Comparison of ENCODE assay signal across 28 cellular contexts in the genomic region with DNA sequence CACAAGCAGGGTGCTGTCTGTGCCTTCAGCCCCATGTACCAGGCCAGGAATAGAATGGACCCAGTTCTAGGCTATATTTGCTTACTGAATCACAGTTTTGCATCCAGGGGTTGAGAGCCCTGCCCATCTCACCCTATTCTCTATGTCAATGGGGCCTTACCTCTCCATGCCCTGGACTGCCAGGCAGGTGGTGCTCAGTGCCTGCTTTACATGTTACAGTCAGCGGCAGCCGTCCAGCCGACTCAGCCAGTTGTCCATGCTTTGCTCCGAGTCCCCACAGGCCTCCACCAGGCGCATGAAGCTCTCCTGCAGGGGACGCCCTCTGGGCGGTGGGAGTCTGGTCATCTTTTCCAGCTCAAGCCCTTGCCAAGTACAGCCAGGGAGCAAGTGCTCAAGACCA. TPM values are rescaled to one million over a fixed set of nuclear protein-coding genes. Genes with fewer than 3 reads are reported as not detected.
DNase-seq lines count a peak whose midpoint lies in the region; ATAC-seq, FAIRE-seq and TF ChIP-seq lines count a peak whose summit lies in the region.
"Had no signal": no experiment of that assay in that cellular context is flagged by ENCODE, and none has a peak within 500 bp of the region (broad histone marks: within the 10 kb centered on the region; RNA-seq: fewer than 3 reads in every experiment).

No MANE protein-coding gene starts in this region.

- no peak overlapping the region for H3K56ac ChIP-seq in IMR-90 (ENCODE audit: extremely low read depth, insufficient read depth, low read length)

- no peak overlapping the region for H3K23ac ChIP-seq in IMR-90 (ENCODE audit: low read depth, low read length)
- H3K23ac ChIP-seq in neuronal stem cell (ENCODE audit: low read depth, low read length, poor library complexity) = no peak overlapping the region

- TF ChIP-seq RAD21 in IMR-90 (IDR thresholded peaks at IDR 0.05; ENCODE audit: low read length) = no peak
- TF ChIP-seq RAD21 in GM12878 (IDR thresholded peaks at IDR 0.05; ENCODE audit: insufficient read depth, low read depth, low read length) = no peak

- H3K4me2 ChIP-seq in IMR-90 (ENCODE audit: low read depth, low read length) (no peak overlapping the region), GM12878 (ENCODE audit: control insufficient read depth, insufficient read depth) (no peak overlapping the region), neuronal stem cell (ENCODE audit: insufficient read depth, low read length, poor library complexity, severe bottlenecking) (no peak overlapping the region)

- no peaks in the 10 kb centered on the region for H3K79me2 ChIP-seq in GM12878 (ENCODE audit: control insufficient read depth, insufficient read depth, low read length)

- ATAC-seq in IMR-90 (ENCODE audit: low read depth) = no peak
- ATAC-seq in GM12878 = peak; percentile 16; the same call in 1 of the 3 replicates
- ATAC-seq in GM21786 (IDR thresholded peaks at IDR 0.05; ENCODE audit: unreplicated experiment) = no peak
- no peak for ATAC-seq in GM18870 (IDR thresholded peaks at IDR 0.05; ENCODE audit: unreplicated experiment)
- ATAC-seq: left cardiac atrium, pancreas, sciatic nerve had no signal

- H3K36me3 ChIP-seq in IMR-90 (ENCODE audit: control insufficient read depth, insufficient read depth, low read length) (peaks cover 19% of the 10 kb centered on the region), GM12878 (ENCODE audit: control insufficient read depth in 2 of 2, insufficient read depth in 2 of 2, low read length in 1 of 2) (peaks cover 5 to 8% of the 10 kb centered on the region in 2 experiments; a peak in 3 of 4 replicates), neuronal stem cell (replicated peaks in 1 of 2; ENCODE audit: control insufficient read depth in 2 of 2, insufficient read depth in 2 of 2, low read length in 2 of 2) (peaks cover 19 to 29% of the 10 kb centered on the region in 2 donors)
- H3K36me3 ChIP-seq: breast epithelium had no signal

- H2AK9ac ChIP-seq in IMR-90 (replicated peaks; ENCODE audit: low read depth, low read length, poor library complexity) = peak overlapping the region; percentile 29

- H3K27me3 ChIP-seq in AG04450 (ENCODE audit: control insufficient read depth, insufficient read depth, low read length) (no peaks in the 10 kb centered on the region), IMR-90 (ENCODE audit: control insufficient read depth, insufficient read depth, low read length) (no peaks in the 10 kb centered on the region), GM12878 (replicated peaks in 1 of 2; ENCODE audit: control insufficient read depth in 2 of 2, insufficient read depth in 2 of 2, low read length in 1 of 2) (no peaks in the 10 kb centered on the region), neuronal stem cell (ENCODE audit: control insufficient read depth in 3 of 3, insufficient read depth in 3 of 3, low read depth in 1 of 3, low read length in 3 of 3) (no peaks in the 10 kb centered on the region)
- H3K27me3 ChIP-seq: breast epithelium, pancreas had no signal

- H3K9ac ChIP-seq in IMR-90 (ENCODE audit: low read depth, low read length) (no peak overlapping the region), GM12878 (ENCODE audit: control insufficient read depth, insufficient read depth, low read length) (no peak overlapping the region), neuronal stem cell (ENCODE audit: low read depth, low read length, poor library complexity) (no peak overlapping the region)

- H4K20me1 ChIP-seq in IMR-90 (ENCODE audit: insufficient read depth, low read length) (no peaks in the 10 kb centered on the region), GM12878 (ENCODE audit: control insufficient read depth, insufficient read depth) (no peaks in the 10 kb centered on the region)

- H3K14ac ChIP-seq in IMR-90 (replicated peaks; ENCODE audit: low read depth, low read length) = peak overlapping the region; percentile 37
- H3K14ac ChIP-seq in neuronal stem cell (ENCODE audit: low read length) = no peak overlapping the region

- FAIRE-seq in GM12878 (lab: Jason Lieb, UNC) = no peak
- FAIRE-seq: endometrium, pancreas had no signal

- H3K18ac ChIP-seq in IMR-90 (ENCODE audit: low read depth, low read length) (peak overlapping the region; percentile 34; the same call in 1 of the 2 replicates), neuronal stem cell (ENCODE audit: low read length) (no peak overlapping the region)

- H3K4ac ChIP-seq in IMR-90 (ENCODE audit: low read depth, low read length) (peak overlapping the region; percentile 64), neuronal stem cell (ENCODE audit: low read length) (no peak overlapping the region)

- no peak for TF ChIP-seq CTCF in AG04450 (IDR thresholded peaks at IDR 0.05; ENCODE audit: low read depth, low read length)
- no peak for TF ChIP-seq CTCF in IMR-90 (conservative IDR thresholded peaks at IDR 0.05; ENCODE audit: low read depth, low read length)
- TF ChIP-seq CTCF in GM12878 (IDR thresholded peaks at IDR 0.05 in 2 of 3, conservative IDR thresholded peaks at IDR 0.05 in 1 of 3; ENCODE audit: control insufficient read depth in 2 of 3, extremely low read depth in 1 of 3, insufficient read depth in 1 of 3, low read depth in 3 of 3, low read length in 3 of 3) = no peak

- H3K4me1 ChIP-seq in IMR-90 (ENCODE audit: control insufficient read depth, insufficient read depth, low read length) (peaks cover 12% of the 10 kb centered on the region), GM12878 (ENCODE audit: control insufficient read depth, insufficient read depth, low read length) (no peaks in the 10 kb centered on the region), neuronal stem cell (ENCODE audit: control insufficient read depth in 2 of 2, insufficient read depth in 1 of 2, low read depth in 1 of 2, low read length in 2 of 2) (peaks cover 0 to 4% of the 10 kb centered on the region in 2 donors)

- H3K27ac ChIP-seq in AG04450 (ENCODE audit: low read depth, low read length) = peak overlapping the region; percentile 12
- H3K27ac ChIP-seq in IMR-90 (ENCODE audit: insufficient read depth, low read length) = peak overlapping the region; percentile 88
- H3K27ac ChIP-seq in GM12878 (ENCODE audit: control insufficient read depth, insufficient read depth) = no peak overlapping the region
- no peak overlapping the region for H3K27ac ChIP-seq in neuronal stem cell (replicated peaks; ENCODE audit: low read length)
- H3K27ac ChIP-seq: C4-2B had no signal

- peaks cover 13% of the 10 kb centered on the region for H3K9me1 ChIP-seq in IMR-90 (ENCODE audit: insufficient read depth, low read length)

- CTCF ChIA-PET in AG04450 (lab: Charles Lee) = no interaction called here
- CTCF ChIA-PET in IMR-90 (lab: Yijun Ruan, JAX) = interaction anchor here (1.0 kb wide), 1 partner anchor 81 kb away, joined by 3 read pairs; no protein-coding TSS in a partner anchor
- CTCF ChIA-PET in GM12878 (lab: Yijun Ruan, JAX) = interaction anchor here (0.5 to 3.2 kb wide), 2 partner anchors 19 to 57 kb away, joined by 3 to 10 read pairs; a partner anchor contains a TSS

- H3K79me1 ChIP-seq in IMR-90 (ENCODE audit: low read depth in 1 of 2, low read length in 2 of 2) = peaks cover 0 to 15% of the 10 kb centered on the region in 2 experiments; a peak in 2 of 4 replicates
- peaks cover 5% of the 10 kb centered on the region for H3K79me1 ChIP-seq in neuronal stem cell (ENCODE audit: low read depth, low read length)

- WGBS in IMR-90 (ENCODE audit: extremely low coverage in 2 of 2, insufficient read length in 1 of 2), 2 experiments = 90% methylated on average over 6 of the region's 7 CpGs; no CpG with 5 or more reads in 1 of the 2 experiments
- WGBS in GM12878 (ENCODE audit: insufficient coverage, insufficient replicate concordance, low lambda C conversion rate, missing lambda C conversion rate) = 78% methylated on average over 7 of the region's 7 CpGs
- no CpG with 5 or more reads among the region's 7 CpGs for WGBS in neuronal stem cell (ENCODE audit: extremely low coverage in 2 of 2, insufficient read length in 2 of 2, insufficient replicate concordance in 1 of 2), 2 donors

- H2BK15ac ChIP-seq in IMR-90 (ENCODE audit: low read depth, low read length) = peak overlapping the region; percentile 59
- H2BK15ac ChIP-seq in neuronal stem cell (ENCODE audit: low read length) = no peak overlapping the region

- H2AFZ ChIP-seq in IMR-90 (replicated peaks; ENCODE audit: low read length, poor library complexity) (peak overlapping the region; percentile 48), GM12878 (ENCODE audit: control insufficient read depth, low read depth, low read length) (no peak overlapping the region), neuronal stem cell (ENCODE audit: low read length) (no peak overlapping the region)

- BruUV-seq in IMR-90 (replicated peaks; lab: Mats Ljungman, UMichigan) = no TSS peak
- BruUV-seq in GM12878 (replicated peaks; lab: Mats Ljungman, UMichigan) = no TSS peak

- peak overlapping the region; percentile 83 for H2BK20ac ChIP-seq in IMR-90 (ENCODE audit: low read depth, low read length)

- H4K91ac ChIP-seq in IMR-90 (ENCODE audit: insufficient read depth, low read depth, low read length) (peak overlapping the region; percentile 77), neuronal stem cell (ENCODE audit: low read depth, low read length, poor library complexity) (no peak overlapping the region)

- intact Hi-C loops in IMR-90 (cut with micrococcal nuclease) = no loop called here
- intact Hi-C loops in GM12878 (cut with micrococcal nuclease; ENCODE audit: unreplicated experiment) = no loop called here

- no peak for TF ChIP-seq EP300 in GM12878 (IDR thresholded peaks at IDR 0.05; ENCODE audit: borderline replicate concordance in 1 of 2, control insufficient read depth in 1 of 2, low read depth in 2 of 2, low read length in 2 of 2)

- H2BK120ac ChIP-seq in IMR-90 (ENCODE audit: low read depth, low read length) = peak overlapping the region; percentile 69
- H2BK120ac ChIP-seq in neuronal stem cell (ENCODE audit: low read depth, low read length) = no peak overlapping the region

- H3K9me3 ChIP-seq in AG04450 (ENCODE audit: control insufficient read depth, insufficient read depth, low read length) (no peaks in the 10 kb centered on the region; the same call in 1 of the 2 replicates), IMR-90 (ENCODE audit: control insufficient read depth, insufficient read depth, low read length) (no peaks in the 10 kb centered on the region), GM12878 (replicated peaks; ENCODE audit: control insufficient read depth, insufficient read depth, low read length) (no peaks in the 10 kb centered on the region), neuronal stem cell (replicated peaks in 1 of 2; ENCODE audit: control insufficient read depth in 2 of 2, insufficient read depth in 1 of 2, low read depth in 1 of 2, low read length in 2 of 2) (no peaks in the 10 kb centered on the region)
- H3K9me3 ChIP-seq: breast epithelium, pancreas had no signal

- in situ Hi-C loops in IMR-90 (cut with MboI; ENCODE audit: low sequenced_read_pairs) = no loop called here
- in situ Hi-C loops in GM12878 (cut with MboI) = no loop called here

- peak overlapping the region; percentile 38; the same call in 1 of the 2 replicates for H4K5ac ChIP-seq in IMR-90 (ENCODE audit: low read depth, low read length)

- H2BK5ac ChIP-seq in IMR-90 (ENCODE audit: low read depth, low read length, poor library complexity, severe bottlenecking) (peak overlapping the region; percentile 38), neuronal stem cell (ENCODE audit: low read length) (peak overlapping the region; percentile 24)

- TF ChIP-seq POLR2A in IMR-90 (IDR thresholded peaks at IDR 0.05; ENCODE audit: low read depth, low read length) (no peak), GM12878 (IDR thresholded peaks at IDR 0.05; ENCODE audit: low read depth, low read length) (no peak)

- H3K4me3 ChIP-seq in AG04450 (ENCODE audit: low read depth, low read length) (no peak overlapping the region), IMR-90 (ENCODE audit: insufficient read depth, low read depth, low read length) (no peak overlapping the region), GM12878 (no peak overlapping the region), neuronal stem cell (ENCODE audit: low read length in 2 of 2) (no peak overlapping the region)
- H3K4me3 ChIP-seq: breast epithelium, pancreas had no signal

- H4K8ac ChIP-seq in IMR-90 (ENCODE audit: low read depth in 2 of 2, low read length in 2 of 2) = peak overlapping the region; percentile 22 to 52; a peak in 2 of 4 replicates
- H4K8ac ChIP-seq in neuronal stem cell (ENCODE audit: low read depth, low read length) = no peak overlapping the region

- H2BK12ac ChIP-seq in neuronal stem cell (ENCODE audit: low read length) = no peak overlapping the region

- RAD21 ChIA-PET in GM12878 (lab: Charles Lee; ENCODE audit: unreplicated experiment) = no interaction called here

- DNase-seq in AG04450 (ENCODE audit: low read depth, low spot score) = no peak
- DNase-seq in IMR-90 = no peak
- no peak for DNase-seq in GM12878 (ENCODE audit: low read depth, low spot score)
- DNase-seq in neuronal stem cell (ENCODE audit: low spot score) = no peak
- no peak for DNase-seq in amniotic stem cell (lab: John Stamatoyannopoulos, UW)
- DNase-seq in NCI-H2171 (lab: John Stamatoyannopoulos, UW) = no peak
- DNase-seq: activated CD4-positive, CD25-positive, alpha-beta regulatory T cell; activated T-cell treated with anti-CD3 and anti-CD28 coated beads, Interleukin-2, amount 50 U/mL, for 24 hours; EL; head of caudate nucleus; left cardiac atrium; mesendoderm; naive thymus-derived CD8-positive, alpha-beta T cell; NCI-H1092; NCI-H2029; NCI-H446 treated with DMSO at 0.1 percent for 48 hours; pancreas; RPMI8226; substantia nigra; T1000 had no signal

- SMC1A ChIA-PET in GM12878 (lab: Charles Lee; ENCODE audit: uncharacterized antibody, unreplicated experiment) = no interaction called here

- POLR2A ChIA-PET in AG04450 (lab: Yijun Ruan, JAX) (interaction anchor here (0.6 to 1.2 kb wide), 3 partner anchors 18 to 123 kb away, joined by 3 to 5 read pairs (median 4); no protein-coding TSS in a partner anchor), IMR-90 (lab: Charles Lee; ENCODE audit: unreplicated experiment) (no interaction called here), GM12878 (lab: Charles Lee) (no interaction called here)

- dilution Hi-C loops in IMR-90 (cut with HindIII; ENCODE audit: low sequenced_read_pairs, unreplicated experiment) = no loop called here

- H2AK5ac ChIP-seq in IMR-90 (ENCODE audit: low read depth, low read length) (peak overlapping the region; percentile 87), neuronal stem cell (ENCODE audit: low read depth, low read length) (no peak overlapping the region)

RNA-seq across cellular contexts. Expression of a gene that starts 12.2 kb away (rescaled TPM):
- 0.40 and 0.43 TPM in 2 replicates for polyA plus RNA-seq in AG04450 (2011; rRNA removed)
- 1.00 and 1.1 TPM in 2 replicates for polyA minus RNA-seq in AG04450 (2011; rRNA and poly(A)+ RNA removed)
- total RNA-seq in IMR-90 (2012; rRNA removed) = 0.18 TPM in 1 of 2 replicates, not detected in the other
- polyA plus RNA-seq in IMR-90 (2012; rRNA removed) = 0.53 and 0.59 TPM in 2 replicates
- polyA plus RNA-seq in IMR-90 (2012; cell fraction: cytosol; rRNA removed) = 0.62 and 1.0 TPM in 2 replicates
- polyA plus RNA-seq in IMR-90 (2012; cell fraction: nucleus; rRNA removed; ENCODE audit: low replicate concordance) = 1.8 and 3.7 TPM in 2 replicates
- 0.48 and 0.81 TPM in 2 replicates for total RNA-seq in GM12878 (2013; cell fraction: nucleolus; rRNA removed)
- total RNA-seq in GM12878 (2014; rRNA removed) = 0.38 and 0.45 TPM in 2 replicates
- total RNA-seq in GM12878 (2014; rRNA removed; fragmentation: Illumina TruSeq; extraction: Trizol) = 0.27 and 0.37 TPM in 2 replicates
- total RNA-seq in GM12878 (2021) = 0.62 and 0.88 TPM in 2 replicates
- polyA plus RNA-seq in GM12878 (2011; ENCODE audit: low read depth) = not detected
- polyA plus RNA-seq in GM12878 (2011; rRNA removed) = 0.19 TPM in 1 of 2 replicates, not detected in the other
- 0.12 and 0.23 TPM in 2 replicates for polyA plus RNA-seq in GM12878 (2011; cell fraction: cytosol; rRNA removed)
- 0.21 and 0.45 TPM in 2 replicates for polyA plus RNA-seq in GM12878 (2011; cell fraction: nucleus; rRNA removed)
- polyA plus RNA-seq in GM12878 (2012) = 0.29 and 0.58 TPM in 2 replicates
- polyA plus RNA-seq in GM12878 (2014; fragmentation: Illumina TruSeq; extraction: Trizol) = 0.07 and 0.52 TPM in 2 replicates
- under 1 TPM in 1 of 2 experiments, not detected in 1; 0.07 TPM for polyA plus RNA-seq in GM12878 (2014; fragmentation: Nextera tagmentation; extraction: Ambion mirVana)
- 0.69 and 1.2 TPM in 2 replicates for polyA plus RNA-seq in GM12878 (2014; rRNA removed)
- under 1 TPM; 0.26 to 0.47 TPM for polyA plus RNA-seq in GM12878 (2016; fragmentation: Nextera tagmentation; extraction: Ambion mirVana)
- polyA minus RNA-seq in GM12878 (2011; rRNA and poly(A)+ RNA removed) = 0.36 TPM in 1 of 2 replicates, not detected in the other
- polyA minus RNA-seq in GM12878 (2011; cell fraction: cytosol; rRNA and poly(A)+ RNA removed) = not detected in 2 replicates
- polyA minus RNA-seq in GM12878 (2011; cell fraction: nucleus; rRNA and poly(A)+ RNA removed) = not detected in 2 replicates
- polyA plus RNA-seq in neuronal stem cell (2013, experiment 1 of 2) = 4.3 TPM
- polyA plus RNA-seq in neuronal stem cell (2013, experiment 2 of 2) = 4.2 TPM
- polyA plus RNA-seq: naive thymus-derived CD8-positive, alpha-beta T cell had no signal

RNA-seq across cellular contexts. Expression of a gene that starts 12.6 kb away (rescaled TPM):
- polyA plus RNA-seq in AG04450 (2011; rRNA removed) (357 and 399 TPM in 2 replicates), IMR-90 (2012; rRNA removed) (376 and 469 TPM in 2 replicates), GM12878 (2011; rRNA removed) (235 and 374 TPM in 2 replicates), GM12878 (2014; fragmentation: Illumina TruSeq; extraction: Trizol) (457 and 499 TPM in 2 replicates), GM12878 (2014; fragmentation: Nextera tagmentation; extraction: Ambion mirVana) (100 to 1,000 TPM; 572 to 606 TPM), GM12878 (2014; rRNA removed) (293 and 306 TPM in 2 replicates), GM12878 (2016; fragmentation: Nextera tagmentation; extraction: Ambion mirVana) (100 to 1,000 TPM; 342 to 362 TPM)
- polyA minus RNA-seq in AG04450 (2011; rRNA and poly(A)+ RNA removed) = 355 and 404 TPM in 2 replicates
- total RNA-seq in IMR-90 (2012; rRNA removed) (574 and 716 TPM in 2 replicates), GM12878 (2014; rRNA removed) (293 and 313 TPM in 2 replicates), GM12878 (2014; rRNA removed; fragmentation: Illumina TruSeq; extraction: Trizol) (302 and 305 TPM in 2 replicates), GM12878 (2021) (208 and 211 TPM in 2 replicates)
- polyA plus RNA-seq in IMR-90 (2012; cell fraction: cytosol; rRNA removed) = 293 and 465 TPM in 2 replicates
- 87.9 and 110 TPM in 2 replicates for polyA plus RNA-seq in IMR-90 (2012; cell fraction: nucleus; rRNA removed; ENCODE audit: low replicate concordance)
- 24.1 and 25.0 TPM in 2 replicates for total RNA-seq in GM12878 (2013; cell fraction: nucleolus; rRNA removed)
- 407 TPM for polyA plus RNA-seq in GM12878 (2011; ENCODE audit: low read depth)
- polyA plus RNA-seq in GM12878 (2011; cell fraction: cytosol; rRNA removed) = 589 and 658 TPM in 2 replicates
- polyA plus RNA-seq in GM12878 (2011; cell fraction: nucleus; rRNA removed) = 65.9 and 123 TPM in 2 replicates
- 194 and 212 TPM in 2 replicates for polyA plus RNA-seq in GM12878 (2012)
- polyA minus RNA-seq in GM12878 (2011; rRNA and poly(A)+ RNA removed) = 425 and 517 TPM in 2 replicates
- polyA minus RNA-seq in GM12878 (2011; cell fraction: cytosol; rRNA and poly(A)+ RNA removed) = 107 and 134 TPM in 2 replicates
- polyA minus RNA-seq in GM12878 (2011; cell fraction: nucleus; rRNA and poly(A)+ RNA removed) = 30.1 and 58.2 TPM in 2 replicates
- 141 TPM for polyA plus RNA-seq in neuronal stem cell (2013, experiment 1 of 2)
- 146 TPM for polyA plus RNA-seq in neuronal stem cell (2013, experiment 2 of 2)

RNA-seq across cellular contexts. Expression of a gene that starts 12.6 kb away (rescaled TPM):
- polyA plus RNA-seq in AG04450 (2011; rRNA removed) = 17.3 and 18.6 TPM in 2 replicates
- polyA minus RNA-seq in AG04450 (2011; rRNA and poly(A)+ RNA removed) = 20.2 and 22.0 TPM in 2 replicates
- 10.0 and 10.8 TPM in 2 replicates for total RNA-seq in IMR-90 (2012; rRNA removed)
- polyA plus RNA-seq in IMR-90 (2012; rRNA removed) = 22.7 and 23.4 TPM in 2 replicates
- polyA plus RNA-seq in IMR-90 (2012; cell fraction: cytosol; rRNA removed) = 16.5 and 16.6 TPM in 2 replicates
- polyA plus RNA-seq in IMR-90 (2012; cell fraction: nucleus; rRNA removed; ENCODE audit: low replicate concordance) = 62.6 and 77.9 TPM in 2 replicates
- total RNA-seq in GM12878 (2013; cell fraction: nucleolus; rRNA removed) = 45.3 and 48.5 TPM in 2 replicates
- total RNA-seq in GM12878 (2014; rRNA removed) = 8.1 and 8.8 TPM in 2 replicates
- total RNA-seq in GM12878 (2014; rRNA removed; fragmentation: Illumina TruSeq; extraction: Trizol) = 4.8 and 5.2 TPM in 2 replicates
- 6.2 and 10.9 TPM in 2 replicates for total RNA-seq in GM12878 (2021)
- 6.0 TPM for polyA plus RNA-seq in GM12878 (2011; ENCODE audit: low read depth)
- 3.8 and 5.1 TPM in 2 replicates for polyA plus RNA-seq in GM12878 (2011; rRNA removed)
- polyA plus RNA-seq in GM12878 (2011; cell fraction: cytosol; rRNA removed) = 5.5 and 6.8 TPM in 2 replicates
- polyA plus RNA-seq in GM12878 (2011; cell fraction: nucleus; rRNA removed) = 41.0 and 47.4 TPM in 2 replicates
- 9.3 and 10.1 TPM in 2 replicates for polyA plus RNA-seq in GM12878 (2012)
- polyA plus RNA-seq in GM12878 (2014; fragmentation: Illumina TruSeq; extraction: Trizol) = 4.5 and 6.0 TPM in 2 replicates
- polyA plus RNA-seq in GM12878 (2014; fragmentation: Nextera tagmentation; extraction: Ambion mirVana) = 1 to 10 TPM; 2.9 to 4.5 TPM
- polyA plus RNA-seq in GM12878 (2014; rRNA removed) = 6.8 and 10.7 TPM in 2 replicates
- 1 to 10 TPM; 8.6 TPM for polyA plus RNA-seq in GM12878 (2016; fragmentation: Nextera tagmentation; extraction: Ambion mirVana)
- polyA minus RNA-seq in GM12878 (2011; rRNA and poly(A)+ RNA removed) = 12.0 and 17.4 TPM in 2 replicates
- 3.2 and 5.1 TPM in 2 replicates for polyA minus RNA-seq in GM12878 (2011; cell fraction: cytosol; rRNA and poly(A)+ RNA removed)
- 14.7 and 19.6 TPM in 2 replicates for polyA minus RNA-seq in GM12878 (2011; cell fraction: nucleus; rRNA and poly(A)+ RNA removed)
- polyA plus RNA-seq in neuronal stem cell (2013, experiment 1 of 2) = 7.0 TPM
- polyA plus RNA-seq in neuronal stem cell (2013, experiment 2 of 2) = 7.0 TPM

RNA-seq across cellular contexts. Expression of a gene that starts 16.3 kb away (rescaled TPM):
- not detected in 2 replicates for polyA plus RNA-seq in AG04450 (2011; rRNA removed)
- not detected in 2 replicates for polyA minus RNA-seq in AG04450 (2011; rRNA and poly(A)+ RNA removed)
- not detected in 2 replicates for total RNA-seq in IMR-90 (2012; rRNA removed)
- polyA plus RNA-seq in IMR-90 (2012; rRNA removed) = not detected in 2 replicates
- not detected in 2 replicates for polyA plus RNA-seq in IMR-90 (2012; cell fraction: cytosol; rRNA removed)
- polyA plus RNA-seq in IMR-90 (2012; cell fraction: nucleus; rRNA removed; ENCODE audit: low replicate concordance) = 0.05 TPM in 1 of 2 replicates, not detected in the other
- 18.5 and 22.2 TPM in 2 replicates for total RNA-seq in GM12878 (2013; cell fraction: nucleolus; rRNA removed)
- total RNA-seq in GM12878 (2014; rRNA removed) = 173 and 179 TPM in 2 replicates
- total RNA-seq in GM12878 (2014; rRNA removed; fragmentation: Illumina TruSeq; extraction: Trizol) = 97.7 and 109 TPM in 2 replicates
- 126 and 143 TPM in 2 replicates for total RNA-seq in GM12878 (2021)
- 43.6 TPM for polyA plus RNA-seq in GM12878 (2011; ENCODE audit: low read depth)
- 27.3 and 49.7 TPM in 2 replicates for polyA plus RNA-seq in GM12878 (2011; rRNA removed)
- 65.6 and 72.1 TPM in 2 replicates for polyA plus RNA-seq in GM12878 (2011; cell fraction: cytosol; rRNA removed)
- 103 and 120 TPM in 2 replicates for polyA plus RNA-seq in GM12878 (2011; cell fraction: nucleus; rRNA removed)
- polyA plus RNA-seq in GM12878 (2012) = 75.9 and 88.9 TPM in 2 replicates
- polyA plus RNA-seq in GM12878 (2014; fragmentation: Illumina TruSeq; extraction: Trizol) = 60.5 and 107 TPM in 2 replicates
- polyA plus RNA-seq in GM12878 (2014; fragmentation: Nextera tagmentation; extraction: Ambion mirVana) = 10 to 100 TPM; 31.5 to 46.0 TPM
- 130 and 141 TPM in 2 replicates for polyA plus RNA-seq in GM12878 (2014; rRNA removed)
- polyA plus RNA-seq in GM12878 (2016; fragmentation: Nextera tagmentation; extraction: Ambion mirVana) = 100 to 1,000 TPM; 148 to 162 TPM
- 44.6 and 73.7 TPM in 2 replicates for polyA minus RNA-seq in GM12878 (2011; rRNA and poly(A)+ RNA removed)
- polyA minus RNA-seq in GM12878 (2011; cell fraction: cytosol; rRNA and poly(A)+ RNA removed) = 18.1 and 22.3 TPM in 2 replicates
- 19.1 and 27.7 TPM in 2 replicates for polyA minus RNA-seq in GM12878 (2011; cell fraction: nucleus; rRNA and poly(A)+ RNA removed)
- 0.01 TPM for polyA plus RNA-seq in neuronal stem cell (2013, experiment 1 of 2)
- polyA plus RNA-seq in neuronal stem cell (2013, experiment 2 of 2) = 0.08 TPM

RNA-seq across cellular contexts. Expression of a gene that starts 25.9 kb away (rescaled TPM):
- polyA plus RNA-seq in AG04450 (2011; rRNA removed) (not detected in 2 replicates), IMR-90 (2012; rRNA removed) (not detected in 2 replicates), GM12878 (2011; rRNA removed) (not detected in 2 replicates), GM12878 (2014; fragmentation: Illumina TruSeq; extraction: Trizol) (not detected in 2 replicates), GM12878 (2014; fragmentation: Nextera tagmentation; extraction: Ambion mirVana) (not detected), GM12878 (2014; rRNA removed) (not detected in 2 replicates), GM12878 (2016; fragmentation: Nextera tagmentation; extraction: Ambion mirVana) (under 1 TPM; 0.12 to 0.21 TPM)
- polyA minus RNA-seq in AG04450 (2011; rRNA and poly(A)+ RNA removed) = 0.09 TPM in 1 of 2 replicates, not detected in the other
- total RNA-seq in IMR-90 (2012; rRNA removed) (not detected in 2 replicates), GM12878 (2014; rRNA removed) (not detected in 2 replicates), GM12878 (2014; rRNA removed; fragmentation: Illumina TruSeq; extraction: Trizol) (not detected in 2 replicates), GM12878 (2021) (0.13 and 0.15 TPM in 2 replicates)
- not detected in 2 replicates for polyA plus RNA-seq in IMR-90 (2012; cell fraction: cytosol; rRNA removed)
- polyA plus RNA-seq in IMR-90 (2012; cell fraction: nucleus; rRNA removed; ENCODE audit: low replicate concordance) = 0.04 TPM in 1 of 2 replicates, not detected in the other
- not detected in 2 replicates for total RNA-seq in GM12878 (2013; cell fraction: nucleolus; rRNA removed)
- not detected for polyA plus RNA-seq in GM12878 (2011; ENCODE audit: low read depth)
- not detected in 2 replicates for polyA plus RNA-seq in GM12878 (2011; cell fraction: cytosol; rRNA removed)
- polyA plus RNA-seq in GM12878 (2011; cell fraction: nucleus; rRNA removed) = 0.18 and 0.25 TPM in 2 replicates
- 0.14 and 0.17 TPM in 2 replicates for polyA plus RNA-seq in GM12878 (2012)
- not detected in 2 replicates for polyA minus RNA-seq in GM12878 (2011; rRNA and poly(A)+ RNA removed)
- polyA minus RNA-seq in GM12878 (2011; cell fraction: cytosol; rRNA and poly(A)+ RNA removed) = not detected in 2 replicates
- polyA minus RNA-seq in GM12878 (2011; cell fraction: nucleus; rRNA and poly(A)+ RNA removed) = 0.19 TPM in 1 of 2 replicates, not detected in the other
- 0.03 TPM for polyA plus RNA-seq in neuronal stem cell (2013, experiment 1 of 2)
- not detected for polyA plus RNA-seq in neuronal stem cell (2013, experiment 2 of 2)
- total RNA-seq: left cardiac atrium, pancreas, sciatic nerve, urinary bladder had no signal
- polyA plus RNA-seq: adipose tissue, urinary bladder had no signal

Comparison
In these comparisons a context has a peak if more than half of its experiments do, and no peak if none do; other contexts are left out.
1. H3K27ac ChIP-seq: peak in AG04450 (single experiment) and IMR-90 (single experiment); none in GM12878 (single experiment) and neuronal stem cell (single experiment).